1 cellular context compared by ENCODE assay signal in genomic region chr1:26169669-26170471, GRCh38.
TF ChIP-seq lines count a peak whose summit lies in the region.

Gene ZNF593, plus strand, starts transcription at chr1:26169908. Its CDS starts 76 bp downstream, at chr1:26169984.

TF ChIP-seq in HepG2, 621 proteins besides CTCF, POLR2A, EP300 and RAD21 (continued from another document and continues in another):
- TF ChIP-seq ZNF318 (CRISPR knock-in tag; IDR thresholded peaks at IDR 0.05): no peak
- no peak for TF ChIP-seq SATB2 (CRISPR knock-in tag; IDR thresholded peaks at IDR 0.05)
- peak; percentile 77 for TF ChIP-seq ZNF883 (CRISPR knock-in tag; IDR thresholded peaks at IDR 0.05; ENCODE audit: not compliant biosample characterization)
- TF ChIP-seq SNAPC5 (CRISPR knock-in tag; IDR thresholded peaks at IDR 0.05; ENCODE audit: borderline replicate concordance): peak; percentile 83; the same call in 1 of the 2 replicates
- 0 out of 2 replicates have a peak, but pooled peaks have one; percentile 37 for TF ChIP-seq ZSCAN20 (CRISPR knock-in tag; IDR thresholded peaks at IDR 0.05; ENCODE audit: borderline replicate concordance)
- peak; percentile 83 for TF ChIP-seq RXRA (CRISPR knock-in tag; IDR thresholded peaks at IDR 0.05)
- no peak for TF ChIP-seq ZBTB1 (CRISPR knock-in tag; IDR thresholded peaks at IDR 0.05; ENCODE audit: borderline replicate concordance)
- no peak; the same call in 1 of the 2 replicates for TF ChIP-seq AKAP8 (CRISPR knock-in tag; IDR thresholded peaks at IDR 0.05)
- TF ChIP-seq, protein P1, sequence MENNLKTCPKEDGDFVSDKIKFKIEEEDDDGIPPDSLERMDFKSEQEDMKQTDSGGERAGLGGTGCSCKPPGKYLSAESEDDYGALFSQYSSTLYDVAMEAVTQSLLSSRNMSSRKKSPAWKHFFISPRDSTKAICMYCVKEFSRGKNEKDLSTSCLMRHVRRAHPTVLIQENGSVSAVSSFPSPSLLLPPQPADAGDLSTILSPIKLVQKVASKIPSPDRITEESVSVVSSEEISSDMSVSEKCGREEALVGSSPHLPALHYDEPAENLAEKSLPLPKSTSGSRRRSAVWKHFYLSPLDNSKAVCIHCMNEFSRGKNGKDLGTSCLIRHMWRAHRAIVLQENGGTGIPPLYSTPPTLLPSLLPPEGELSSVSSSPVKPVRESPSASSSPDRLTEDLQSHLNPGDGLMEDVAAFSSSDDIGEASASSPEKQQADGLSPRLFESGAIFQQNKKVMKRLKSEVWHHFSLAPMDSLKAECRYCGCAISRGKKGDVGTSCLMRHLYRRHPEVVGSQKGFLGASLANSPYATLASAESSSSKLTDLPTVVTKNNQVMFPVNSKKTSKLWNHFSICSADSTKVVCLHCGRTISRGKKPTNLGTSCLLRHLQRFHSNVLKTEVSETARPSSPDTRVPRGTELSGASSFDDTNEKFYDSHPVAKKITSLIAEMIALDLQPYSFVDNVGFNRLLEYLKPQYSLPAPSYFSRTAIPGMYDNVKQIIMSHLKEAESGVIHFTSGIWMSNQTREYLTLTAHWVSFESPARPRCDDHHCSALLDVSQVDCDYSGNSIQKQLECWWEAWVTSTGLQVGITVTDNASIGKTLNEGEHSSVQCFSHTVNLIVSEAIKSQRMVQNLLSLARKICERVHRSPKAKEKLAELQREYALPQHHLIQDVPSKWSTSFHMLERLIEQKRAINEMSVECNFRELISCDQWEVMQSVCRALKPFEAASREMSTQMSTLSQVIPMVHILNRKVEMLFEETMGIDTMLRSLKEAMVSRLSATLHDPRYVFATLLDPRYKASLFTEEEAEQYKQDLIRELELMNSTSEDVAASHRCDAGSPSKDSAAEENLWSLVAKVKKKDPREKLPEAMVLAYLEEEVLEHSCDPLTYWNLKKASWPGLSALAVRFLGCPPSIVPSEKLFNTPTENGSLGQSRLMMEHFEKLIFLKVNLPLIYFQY (CRISPR knock-in tag; IDR thresholded peaks at IDR 0.05; ENCODE audit: borderline replicate concordance): peak; percentile 79; the same call in 1 of the 2 replicates
- TF ChIP-seq, protein P2, sequence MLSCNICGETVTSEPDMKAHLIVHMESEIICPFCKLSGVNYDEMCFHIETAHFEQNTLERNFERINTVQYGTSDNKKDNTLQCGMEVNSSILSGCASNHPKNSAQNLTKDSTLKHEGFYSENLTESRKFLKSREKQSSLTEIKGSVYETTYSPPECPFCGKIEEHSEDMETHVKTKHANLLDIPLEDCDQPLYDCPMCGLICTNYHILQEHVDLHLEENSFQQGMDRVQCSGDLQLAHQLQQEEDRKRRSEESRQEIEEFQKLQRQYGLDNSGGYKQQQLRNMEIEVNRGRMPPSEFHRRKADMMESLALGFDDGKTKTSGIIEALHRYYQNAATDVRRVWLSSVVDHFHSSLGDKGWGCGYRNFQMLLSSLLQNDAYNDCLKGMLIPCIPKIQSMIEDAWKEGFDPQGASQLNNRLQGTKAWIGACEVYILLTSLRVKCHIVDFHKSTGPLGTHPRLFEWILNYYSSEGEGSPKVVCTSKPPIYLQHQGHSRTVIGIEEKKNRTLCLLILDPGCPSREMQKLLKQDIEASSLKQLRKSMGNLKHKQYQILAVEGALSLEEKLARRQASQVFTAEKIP (CRISPR knock-in tag; IDR thresholded peaks at IDR 0.05; ENCODE audit: borderline replicate concordance): no peak
- TF ChIP-seq ZNF709 (CRISPR knock-in tag; IDR thresholded peaks at IDR 0.05): peak; percentile 58; the same call in 1 of the 2 replicates
- TF ChIP-seq U2AF2 (IDR thresholded peaks at IDR 0.05; ENCODE audit: low read depth, low read length): no peak
- TF ChIP-seq ZNF264 (CRISPR knock-in tag; IDR thresholded peaks at IDR 0.05): no peak
- peak; percentile 78 for TF ChIP-seq ARID5B (CRISPR knock-in tag; IDR thresholded peaks at IDR 0.05)
- TF ChIP-seq REXO4 (CRISPR knock-in tag; IDR thresholded peaks at IDR 0.05; ENCODE audit: borderline replicate concordance): no peak
- TF ChIP-seq, protein P3, sequence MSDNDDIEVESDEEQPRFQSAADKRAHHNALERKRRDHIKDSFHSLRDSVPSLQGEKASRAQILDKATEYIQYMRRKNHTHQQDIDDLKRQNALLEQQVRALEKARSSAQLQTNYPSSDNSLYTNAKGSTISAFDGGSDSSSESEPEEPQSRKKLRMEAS (IDR thresholded peaks at IDR 0.05): peak; percentile 98
- no peak for TF ChIP-seq ZSCAN22 (CRISPR knock-in tag; IDR thresholded peaks at IDR 0.05)
- no peak for TF ChIP-seq ZNF34 (CRISPR knock-in tag; IDR thresholded peaks at IDR 0.05; ENCODE audit: borderline replicate concordance)
- TF ChIP-seq, protein P4, sequence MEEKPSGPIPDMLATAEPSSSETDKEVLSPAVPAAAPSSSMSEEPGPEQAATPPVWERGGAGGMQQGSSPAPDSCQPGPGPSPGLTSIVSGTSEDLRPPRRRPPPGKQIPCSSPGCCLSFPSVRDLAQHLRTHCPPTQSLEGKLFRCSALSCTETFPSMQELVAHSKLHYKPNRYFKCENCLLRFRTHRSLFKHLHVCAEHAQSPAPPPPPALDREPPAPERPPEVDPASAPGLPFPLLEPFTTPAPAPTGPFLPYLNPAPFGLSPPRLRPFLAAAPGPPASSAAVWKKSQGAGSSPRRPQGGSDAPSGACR (CRISPR knock-in tag; IDR thresholded peaks at IDR 0.05): peak; percentile 94; the same call in 1 of the 2 replicates
- peak; percentile 95 for TF ChIP-seq POGZ (CRISPR knock-in tag; IDR thresholded peaks at IDR 0.05)
- TF ChIP-seq CREM (IDR thresholded peaks at IDR 0.05): peak; percentile 95
- TF ChIP-seq CREM (CRISPR knock-in tag; IDR thresholded peaks at IDR 0.05): peak; percentile 88
- TF ChIP-seq EED (CRISPR knock-in tag; IDR thresholded peaks at IDR 0.05): peak; percentile 67; the same call in 1 of the 2 replicates
- peak; percentile 95 for TF ChIP-seq ELF1 (CRISPR knock-in tag; IDR thresholded peaks at IDR 0.05)
- TF ChIP-seq RBM22 (optimal IDR thresholded peaks at IDR 0.05; ENCODE audit: low read length): no peak
- peak; percentile 67; the same call in 1 of the 2 replicates for TF ChIP-seq ZSCAN12 (CRISPR knock-in tag; IDR thresholded peaks at IDR 0.05)
- TF ChIP-seq ZBTB10 (CRISPR knock-in tag; IDR thresholded peaks at IDR 0.05; ENCODE audit: borderline replicate concordance): 0 out of 2 replicates have a peak, but pooled peaks have one; percentile 44
- TF ChIP-seq ZNF546 (CRISPR knock-in tag; conservative IDR thresholded peaks at IDR 0.05): peak; percentile 83; the same call in 1 of the 2 replicates
- TF ChIP-seq, protein P5, sequence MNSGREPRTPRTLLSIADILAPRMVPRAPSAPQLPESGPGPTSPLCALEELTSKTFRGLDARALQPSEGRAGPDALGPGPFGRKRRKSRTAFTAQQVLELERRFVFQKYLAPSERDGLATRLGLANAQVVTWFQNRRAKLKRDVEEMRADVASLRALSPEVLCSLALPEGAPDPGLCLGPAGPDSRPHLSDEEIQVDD (CRISPR knock-in tag; IDR thresholded peaks at IDR 0.05; ENCODE audit: borderline replicate concordance): peak; percentile 91; the same call in 1 of the 2 replicates
